ENCODE assay signal across 8 cellular contexts in the genomic region with DNA sequence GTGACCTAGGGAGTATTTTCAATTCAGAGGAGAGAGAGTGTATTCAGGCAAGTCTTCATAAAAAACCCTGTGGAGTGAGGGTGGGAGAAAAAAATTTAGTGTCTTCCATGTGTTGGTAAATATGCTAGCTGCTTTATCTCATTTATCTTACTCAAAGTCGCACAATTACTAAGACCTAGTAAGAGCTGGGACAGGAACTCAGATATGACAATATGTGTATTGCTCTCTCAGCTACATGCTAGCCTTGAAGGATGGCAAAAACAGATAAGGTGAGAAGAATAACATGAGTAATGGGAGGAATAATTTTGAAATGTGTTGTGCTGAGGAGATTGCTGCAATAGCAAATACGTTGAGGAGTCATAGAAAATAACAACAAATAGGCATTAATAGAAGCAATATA.
"Had no signal": no experiment of that assay in that cellular context is flagged by ENCODE, and none has a peak within 500 bp of the region (broad histone marks: within the 10 kb centered on the region; RNA-seq: fewer than 3 reads in every experiment).

No MANE protein-coding gene starts in this region.

- H3K9ac ChIP-seq: KMS-11 had no signal

- ATAC-seq: HepG2 had no signal

- H3K4me3 Mint-ChIP-seq: IgD-negative memory B cell had no signal

- H3K27ac Mint-ChIP-seq: IgD-negative memory B cell had no signal

- H3K4me1 Mint-ChIP-seq: IgD-negative memory B cell had no signal

- DNase-seq: IMR-90, Karpas-422, KBM-7 had no signal

- H3K27ac ChIP-seq: HL-60, KMS-11 had no signal

- H3K36me3 Mint-ChIP-seq: IgD-negative memory B cell had no signal

- H3K4me2 ChIP-seq: KMS-11 had no signal

- H3K27me3 Mint-ChIP-seq: IgD-negative memory B cell had no signal

- FAIRE-seq: HepG2, HTR-8/SVneo had no signal
